ENCODE assay signal across 13 cellular contexts in the genomic region with DNA sequence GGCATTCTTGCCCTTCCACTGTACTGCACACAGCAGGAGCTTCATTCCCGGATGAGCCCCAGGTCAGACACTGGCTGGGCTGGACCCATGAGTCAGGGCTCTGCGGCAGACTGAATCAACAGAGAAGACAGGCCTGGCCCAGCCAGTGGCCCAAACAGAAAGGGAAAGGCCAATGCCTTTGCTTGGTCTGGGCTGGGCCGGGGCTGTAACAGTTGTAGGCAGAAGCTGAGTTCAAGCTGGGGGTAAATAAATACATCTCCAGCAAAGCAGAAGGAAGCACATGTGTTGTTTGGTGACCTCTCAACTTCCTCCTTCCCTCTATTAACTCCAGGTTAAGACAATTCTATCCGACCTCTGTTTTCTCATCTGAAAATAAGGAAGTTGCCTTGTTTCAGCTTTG. TPM values are rescaled to one million over a fixed set of nuclear protein-coding genes. Genes with fewer than 3 reads are reported as not detected.
A peak's percentile ranks its signal among the peaks of the same experiment; 100 is the strongest.
DNase-seq lines count a peak whose midpoint lies in the region; ATAC-seq, FAIRE-seq and TF ChIP-seq lines count a peak whose summit lies in the region.
"Had no signal": no experiment of that assay in that cellular context is flagged by ENCODE, and none has a peak within 500 bp of the region (broad histone marks: within the 10 kb centered on the region; RNA-seq: fewer than 3 reads in every experiment).

No MANE protein-coding gene starts in this region.

- no peak overlapping the region for H3K4me3 Mint-ChIP-seq in natural killer cell
- no peak overlapping the region for H3K4me3 Mint-ChIP-seq in natural killer cell treated with Interleukin-12 subunit alpha and Interleukin-12 subunit beta and Interleukin-15 and Interleukin-18, amount 100 ng/mL, for 72 hours
- no peak overlapping the region for H3K4me3 Mint-ChIP-seq in memory B cell

- no peaks in the 10 kb centered on the region for H3K9me3 ChIP-seq in vagina
- H3K9me3 ChIP-seq: ovary had no signal

- no peak for DNase-seq in natural killer cell
- DNase-seq in natural killer cell treated with Interleukin-12 subunit alpha and Interleukin-12 subunit beta and Interleukin-15 and Interleukin-18, amount 100 ng/mL, for 72 hours (ENCODE audit: low spot score) = no peak
- DNase-seq in bronchial epithelial cell (ENCODE audit: low read depth) = peak; percentile 67
- DNase-seq in memory B cell (ENCODE audit: low spot score in 2 of 2) = no peak
- no peak for DNase-seq in cerebellum (ENCODE audit: low spot score)
- no peak for DNase-seq in GM12891 (ENCODE audit: insufficient read length, low spot score)
- no peak for DNase-seq in vagina (ENCODE audit: extremely low spot score in 2 of 2)
- DNase-seq: NCI-H446 treated with DMSO at 0.1 percent for 48 hours, ovary had no signal

- no peak overlapping the region for H3K27ac Mint-ChIP-seq in natural killer cell
- H3K27ac Mint-ChIP-seq in natural killer cell treated with Interleukin-12 subunit alpha and Interleukin-12 subunit beta and Interleukin-15 and Interleukin-18, amount 100 ng/mL, for 72 hours = no peak overlapping the region
- H3K27ac Mint-ChIP-seq in memory B cell = no peak overlapping the region

- FAIRE-seq in bronchial epithelial cell (lab: Jason Lieb, UNC) = no peak
- no peak for FAIRE-seq in GM12891 (lab: Jason Lieb, UNC)
- FAIRE-seq: A549 had no signal

- H3K36me3 ChIP-seq in bronchial epithelial cell (ENCODE audit: control insufficient read depth, insufficient read depth, low read length) = no peaks in the 10 kb centered on the region
- no peaks in the 10 kb centered on the region for H3K36me3 ChIP-seq in vagina
- H3K36me3 ChIP-seq: ovary, tibial artery had no signal

- TF ChIP-seq POLR2A in GM12891 (IDR thresholded peaks at IDR 0.05; ENCODE audit: low read depth, low read length) (no peak), vagina (IDR thresholded peaks at IDR 0.05) (no peak)

- H3K36me3 Mint-ChIP-seq in natural killer cell (peaks cover 15% of the 10 kb centered on the region), memory B cell (no peaks in the 10 kb centered on the region)
- peaks cover 20% of the 10 kb centered on the region for H3K36me3 Mint-ChIP-seq in natural killer cell treated with Interleukin-12 subunit alpha and Interleukin-12 subunit beta and Interleukin-15 and Interleukin-18, amount 100 ng/mL, for 72 hours

- peaks cover 14% of the 10 kb centered on the region for H3K4me1 ChIP-seq in vagina
- H3K4me1 ChIP-seq: A549 had no signal

- H3K4me1 Mint-ChIP-seq in natural killer cell (no peaks in the 10 kb centered on the region), memory B cell (peaks cover 5% of the 10 kb centered on the region)
- H3K4me1 Mint-ChIP-seq in natural killer cell treated with Interleukin-12 subunit alpha and Interleukin-12 subunit beta and Interleukin-15 and Interleukin-18, amount 100 ng/mL, for 72 hours (ENCODE audit: low read depth in 2 of 2) = no peaks in the 10 kb centered on the region

- H3K27ac ChIP-seq in vagina = no peak overlapping the region
- H3K27ac ChIP-seq: A549, ovary, tibial artery had no signal

- H3K27me3 ChIP-seq in bronchial epithelial cell (ENCODE audit: control insufficient read depth, insufficient read depth, low read length) (no peaks in the 10 kb centered on the region), vagina (no peaks in the 10 kb centered on the region)
- H3K27me3 ChIP-seq: ovary had no signal

- H3K27me3 Mint-ChIP-seq in natural killer cell (ENCODE audit: low read depth in 2 of 2) = peaks cover 5 to 14% of the 10 kb centered on the region in 2 donors
- H3K27me3 Mint-ChIP-seq in natural killer cell treated with Interleukin-12 subunit alpha and Interleukin-12 subunit beta and Interleukin-15 and Interleukin-18, amount 100 ng/mL, for 72 hours = peaks cover 7 to 16% of the 10 kb centered on the region in 2 donors
- peaks cover 2% of the 10 kb centered on the region for H3K27me3 Mint-ChIP-seq in memory B cell

- peaks cover 2 to 11% of the 10 kb centered on the region in 2 donors for H3K9me3 Mint-ChIP-seq in natural killer cell
- peaks cover 11% of the 10 kb centered on the region for H3K9me3 Mint-ChIP-seq in natural killer cell treated with Interleukin-12 subunit alpha and Interleukin-12 subunit beta and Interleukin-15 and Interleukin-18, amount 100 ng/mL, for 72 hours
- peaks cover 2% of the 10 kb centered on the region for H3K9me3 Mint-ChIP-seq in memory B cell

- ATAC-seq in natural killer cell = peak; percentile 48 to 61 (median 52)
- ATAC-seq in natural killer cell treated with Interleukin-12 subunit alpha and Interleukin-12 subunit beta and Interleukin-15 and Interleukin-18, amount 100 ng/mL, for 72 hours = no peak
- ATAC-seq in memory B cell (ENCODE audit: low read depth) = peak; percentile 91
- no peak for ATAC-seq in GM21786 (IDR thresholded peaks at IDR 0.05; ENCODE audit: unreplicated experiment)
- ATAC-seq: A549 had no signal

- intact Hi-C loops in natural killer cell (cut with micrococcal nuclease) = no loop called here
- intact Hi-C loops in vagina (cut with DNase I) = no loop called here

- TF ChIP-seq CTCF in natural killer cell (IDR thresholded peaks at IDR 0.05) (no peak), bronchial epithelial cell (IDR thresholded peaks at IDR 0.05; ENCODE audit: insufficient read depth, low read length, severe bottlenecking) (no peak), vagina (IDR thresholded peaks at IDR 0.05) (no peak)

- H3K4me3 ChIP-seq in bronchial epithelial cell (ENCODE audit: low read depth, low read length) = no peak overlapping the region
- H3K4me3 ChIP-seq in vagina = no peak overlapping the region
- H3K4me3 ChIP-seq: A549, ovary, tibial artery had no signal

TF ChIP-seq in GM12891, 5 proteins besides CTCF, POLR2A, EP300 and RAD21:
- TF ChIP-seq TAF1 (IDR thresholded peaks at IDR 0.05; ENCODE audit: low read depth, low read length) = no peak
- TF ChIP-seq SPI1 (IDR thresholded peaks at IDR 0.05; ENCODE audit: low read depth, low read length) = no peak
- no peak for TF ChIP-seq POLR2AphosphoS5 (IDR thresholded peaks at IDR 0.05; ENCODE audit: low read depth, low read length)
- no peak for TF ChIP-seq POU2F2 (IDR thresholded peaks at IDR 0.05; ENCODE audit: low read depth, low read length)
- no peak for TF ChIP-seq PAX5 (IDR thresholded peaks at IDR 0.05; ENCODE audit: insufficient read depth, low read length, severe bottlenecking)
TF ChIP-seq in GM12891: peak in this region for 0.

RNA-seq across cellular contexts. Expression of gene SMIM35, which starts 1.8 kb away (rescaled TPM):
- total RNA-seq in natural killer cell (under 1 TPM; 0.30 to 0.68 (median 0.33) TPM), bronchial epithelial cell (not detected in 2 replicates), cerebellum (not detected), vagina (not detected)
- not detected for total RNA-seq in natural killer cell treated with Interleukin-12 subunit alpha and Interleukin-12 subunit beta and Interleukin-15 and Interleukin-18, amount 100 ng/mL, for 72 hours
- 0.03 TPM for polyA plus RNA-seq in GM12891 (2012; ENCODE audit: low read depth, missing spikeins)
- total RNA-seq: LHCN-M2, ovary had no signal
- polyA plus RNA-seq: A549 had no signal

RNA-seq across cellular contexts. Expression of gene TMPRSS4, which starts 11.7 kb away (rescaled TPM):
- total RNA-seq in natural killer cell = not detected
- under 1 TPM in 1 of 2 donors, not detected in 1; 0.19 TPM for total RNA-seq in natural killer cell treated with Interleukin-12 subunit alpha and Interleukin-12 subunit beta and Interleukin-15 and Interleukin-18, amount 100 ng/mL, for 72 hours
- 42.4 and 202 TPM in 2 replicates for total RNA-seq in bronchial epithelial cell
- total RNA-seq in cerebellum = not detected
- not detected for polyA plus RNA-seq in GM12891 (2012; ENCODE audit: low read depth, missing spikeins)
- total RNA-seq in vagina = 20.9 TPM
- total RNA-seq: LHCN-M2 had no signal
- polyA plus RNA-seq: A549, ovary had no signal

Comparison
In these comparisons a context has a peak if more than half of its experiments do, and no peak if none do; other contexts are left out.
1. ATAC-seq: peak in natural killer cell (3 of 3) and memory B cell (single experiment); none in natural killer cell treated with Interleukin-12 subunit alpha and Interleukin-12 subunit beta and Interleukin-15 and Interleukin-18, amount 100 ng/mL, for 72 hours (0 of 2) and GM21786 (single experiment).
2. RNA of gene TMPRSS4, which starts 11.7 kb away (total RNA-seq): 42.4 to 202 TPM in bronchial epithelial cell and 20.9 TPM in vagina (single experiment); 0.19 TPM in natural killer cell treated with Interleukin-12 subunit alpha and Interleukin-12 subunit beta and Interleukin-15 and Interleukin-18, amount 100 ng/mL, for 72 hours, not detected in natural killer cell and not detected in cerebellum (single experiment); every median in the first group is over 10 times any median in the second.